In genomic region chr10:30231709-30232108, GRCh38 we compare ENCODE assay signal across 33 cellular contexts.
"Had no signal": no experiment of that assay in that cellular context is flagged by ENCODE, and none has a peak within 500 bp of the region (broad histone marks: within the 10 kb centered on the region; RNA-seq: fewer than 3 reads in every experiment).

No MANE protein-coding gene starts in this region.

- ATAC-seq: body of pancreas; gastrocnemius medialis; naive thymus-derived CD8-positive, alpha-beta T cell; stimulated activated memory B cell treated with anti-CD40 and anti-IgM and Interleukin-4, amounts not matched to agents 10 μg/mL and 1 μg/mL and 100 μg/mL, for 72 hours; upper lobe of right lung had no signal

- H3K9me3 Mint-ChIP-seq: activated CD4-positive, alpha-beta T cell treated with anti-CD3 and anti-CD28 coated beads, Interleukin-2, amount 10 ng/mL, durations not matched to agents 7 days and 5 days; activated naive CD4-positive, alpha-beta T cell treated with anti-CD3 and anti-CD28 coated beads, Interleukin-2, amount 50 U/mL, for 72 hours; naive thymus-derived CD8-positive, alpha-beta T cell; neural crest cell had no signal

- DNase-seq: activated CD4-positive, alpha-beta T cell treated with anti-CD3 and anti-CD28 coated beads, Interleukin-2, amount 10 ng/mL, durations not matched to agents 7 days and 5 days; activated CD4-positive, CD25-positive, alpha-beta regulatory T cell treated with anti-CD3 and anti-CD28 coated beads, Interleukin-2, amount 50 U/mL, for 72 hours; activated CD8-positive, alpha-beta T cell treated with anti-CD3 and anti-CD28 coated beads, Interleukin-2, amount 10 ng/mL, durations not matched to agents 7 days and 5 days; activated naive CD4-positive, alpha-beta T cell; activated T-cell treated with anti-CD3 and anti-CD28 coated beads, Interleukin-2, amount 50 U/mL, for 48 hours; adrenal gland; aorta; body of pancreas; cerebellar nuclear complex; colonic mucosa; dorsolateral prefrontal cortex; effector memory CD4-positive, alpha-beta T cell; gastrocnemius medialis; glutamatergic neuron; left lung; lower lobe of right lung; mesenchymal stem cell; naive thymus-derived CD8-positive, alpha-beta T cell; nucleus accumbens; pancreas; retina; sigmoid colon; stimulated activated CD4-positive, alpha-beta T cell treated with anti-CD3 and anti-CD28 coated beads, Interleukin-4, amount 100 ng/mL, for 4 hours; stimulated activated CD8-positive, alpha-beta memory T cell treated with anti-CD3 and anti-CD28 coated beads, Interleukin-4, amount 100 ng/mL, for 48 hours; stomach; T1000; thyroid gland; upper lobe of right lung had no signal

- H3K4me1 ChIP-seq: body of pancreas, colonic mucosa, gastrocnemius medialis, left lung, lower lobe of right lung, pancreas, prostate gland, sigmoid colon, stomach, thyroid gland, upper lobe of right lung had no signal

- H3K27ac ChIP-seq: adrenal gland, body of pancreas, colonic mucosa, dorsolateral prefrontal cortex, gastrocnemius medialis, left lung, lower lobe of right lung, prostate gland, sigmoid colon, stomach, thyroid gland, upper lobe of right lung had no signal

- H3K4me1 Mint-ChIP-seq: neural crest cell; stimulated activated memory B cell treated with anti-CD40 and anti-IgM and Interleukin-4, amounts not matched to agents 10 μg/mL and 1 μg/mL and 100 μg/mL, for 72 hours had no signal

- H3K27ac Mint-ChIP-seq: activated CD4-positive, alpha-beta T cell treated with anti-CD3 and anti-CD28 coated beads, Interleukin-2, amount 10 ng/mL, durations not matched to agents 7 days and 5 days; activated CD8-positive, alpha-beta T cell treated with anti-CD3 and anti-CD28 coated beads, Interleukin-2, amount 10 ng/mL, durations not matched to agents 7 days and 5 days; activated naive CD4-positive, alpha-beta T cell treated with anti-CD3 and anti-CD28 coated beads, Interleukin-2, amount 50 U/mL, for 72 hours; stimulated activated memory B cell treated with anti-CD40 and anti-IgM and Interleukin-4, amounts not matched to agents 10 μg/mL and 1 μg/mL and 100 μg/mL, for 72 hours had no signal

- H3K9me3 ChIP-seq: adrenal gland, body of pancreas, colonic mucosa, gastrocnemius medialis, left lung, lower lobe of right lung, pancreas, prostate gland, sigmoid colon, stomach, thyroid gland, upper lobe of right lung had no signal

- H3K36me3 Mint-ChIP-seq: activated naive CD4-positive, alpha-beta T cell treated with anti-CD3 and anti-CD28 coated beads, Interleukin-2, amount 50 U/mL, for 72 hours; naive thymus-derived CD8-positive, alpha-beta T cell; stimulated activated memory B cell treated with anti-CD40 and anti-IgM and Interleukin-4, amounts not matched to agents 10 μg/mL and 1 μg/mL and 100 μg/mL, for 72 hours had no signal

- H3K27me3 ChIP-seq: adrenal gland, body of pancreas, colonic mucosa, dorsolateral prefrontal cortex, gastrocnemius medialis, left lung, pancreas, sigmoid colon, stomach, thyroid gland, upper lobe of right lung had no signal

- H3K36me3 ChIP-seq: adrenal gland, colonic mucosa, gastrocnemius medialis, left lung, lower lobe of right lung, pancreas, prostate gland, sigmoid colon, stomach, thyroid gland, upper lobe of right lung had no signal

- H3K4me3 Mint-ChIP-seq: activated CD4-positive, alpha-beta T cell treated with anti-CD3 and anti-CD28 coated beads, Interleukin-2, amount 10 ng/mL, durations not matched to agents 7 days and 5 days; activated CD8-positive, alpha-beta memory T cell treated with anti-CD3 and anti-CD28 coated beads, Interleukin-2, amount 10 ng/mL, durations not matched to agents 7 days and 5 days; activated CD8-positive, alpha-beta T cell treated with anti-CD3 and anti-CD28 coated beads, Interleukin-2, amount 10 ng/mL, durations not matched to agents 7 days and 5 days; naive thymus-derived CD8-positive, alpha-beta T cell; neural crest cell; stimulated activated memory B cell treated with anti-CD40 and anti-IgM and Interleukin-4, amounts not matched to agents 10 μg/mL and 1 μg/mL and 100 μg/mL, for 72 hours had no signal

- H3K4me3 ChIP-seq: adrenal gland, body of pancreas, colonic mucosa, dorsolateral prefrontal cortex, gastrocnemius medialis, left lung, lower lobe of right lung, pancreas, prostate gland, sigmoid colon, stomach, thyroid gland, upper lobe of right lung had no signal
